11 cellular contexts compared by ENCODE assay signal in the genomic region with DNA sequence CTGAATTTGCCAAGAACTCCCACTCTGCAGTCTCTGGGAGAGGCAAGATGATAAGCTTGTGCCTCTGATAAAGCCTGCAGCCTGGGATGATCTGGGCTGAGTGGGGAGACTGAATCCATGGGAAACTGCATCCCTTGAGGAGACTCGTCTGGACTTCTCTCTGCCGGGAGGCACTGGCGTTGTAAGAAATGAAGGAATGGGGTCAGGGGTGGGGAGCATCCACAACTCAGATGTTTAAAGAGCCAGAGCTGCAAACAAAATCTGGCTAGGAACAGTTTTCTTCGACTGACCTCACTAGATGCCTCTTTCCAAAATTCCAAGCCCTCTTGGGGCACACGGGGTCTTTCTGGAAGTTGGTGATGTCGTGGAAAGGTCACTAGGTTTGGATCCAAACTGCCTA.
"Had no signal": no experiment of that assay in that cellular context is flagged by ENCODE, and none has a peak within 500 bp of the region (broad histone marks: within the 10 kb centered on the region; RNA-seq: fewer than 3 reads in every experiment).

No MANE protein-coding gene starts in this region.

- H3K4me3 ChIP-seq: upper lobe of right lung had no signal

- H3K9me3 ChIP-seq: upper lobe of right lung had no signal

- ATAC-seq: activated T-helper 17 cell treated with anti-CD3 and anti-CD28 coated beads, Interleukin-2, amount 50 U/mL, for 72 hours; left lobe of liver; stimulated activated effector memory CD8-positive, alpha-beta T cell treated with anti-CD3 and anti-CD28 coated beads, Interleukin-12 subunit alpha, Interleukin-12 subunit beta, amount 100 ng/mL, for 72 hours; upper lobe of right lung had no signal

- DNase-seq: activated CD4-positive, alpha-beta T cell treated with anti-CD3 and anti-CD28 coated beads, Interleukin-2, amount 50 U/mL, for 1 hour; activated naive CD4-positive, alpha-beta T cell treated with anti-CD3 and anti-CD28 coated beads for 36 hours; activated T-cell treated with anti-CD3 and anti-CD28 coated beads for 4 hours; cerebellar nuclear complex; glutamatergic neuron; upper lobe of right lung had no signal

- H3K36me3 Mint-ChIP-seq: stimulated activated effector memory CD8-positive, alpha-beta T cell treated with anti-CD3 and anti-CD28 coated beads, Interleukin-12 subunit alpha, Interleukin-12 subunit beta, amount 100 ng/mL, for 72 hours had no signal

- H3K27ac ChIP-seq: upper lobe of right lung had no signal

- H3K36me3 ChIP-seq: upper lobe of right lung had no signal

- H3K27ac Mint-ChIP-seq: activated naive CD4-positive, alpha-beta T cell treated with anti-CD3 and anti-CD28 coated beads for 36 hours; activated T-helper 17 cell treated with anti-CD3 and anti-CD28 coated beads, Interleukin-2, amount 50 U/mL, for 72 hours; dendritic cell treated with granulocyte-macrophage colony-stimulating factor and Interleukin-4, amounts not matched to agents 40 ng/mL and 50 ng/mL, for 4 days; stimulated activated effector memory CD8-positive, alpha-beta T cell treated with anti-CD3 and anti-CD28 coated beads, Interleukin-12 subunit alpha, Interleukin-12 subunit beta, amount 100 ng/mL, for 72 hours; T-helper 2 cell treated with Interferon-gamma antibody and Interleukin-4, amounts not matched to agents 5 μg/mL and 100 μg/mL, for 36 hours had no signal

- H3K4me1 Mint-ChIP-seq: activated T-helper 17 cell treated with anti-CD3 and anti-CD28 coated beads, Interleukin-2, amount 50 U/mL, for 72 hours had no signal

- H3K9me3 Mint-ChIP-seq: activated naive CD4-positive, alpha-beta T cell treated with anti-CD3 and anti-CD28 coated beads for 36 hours; activated T-helper 17 cell treated with anti-CD3 and anti-CD28 coated beads, Interleukin-2, amount 50 U/mL, for 72 hours; dendritic cell treated with granulocyte-macrophage colony-stimulating factor and Interleukin-4, amounts not matched to agents 40 ng/mL and 50 ng/mL, for 4 days; stimulated activated effector memory CD8-positive, alpha-beta T cell treated with anti-CD3 and anti-CD28 coated beads, Interleukin-12 subunit alpha, Interleukin-12 subunit beta, amount 100 ng/mL, for 72 hours; T-helper 2 cell treated with Interferon-gamma antibody and Interleukin-4, amounts not matched to agents 5 μg/mL and 100 μg/mL, for 36 hours had no signal

- H3K4me3 Mint-ChIP-seq: activated naive CD4-positive, alpha-beta T cell treated with anti-CD3 and anti-CD28 coated beads for 36 hours; activated T-helper 17 cell treated with anti-CD3 and anti-CD28 coated beads, Interleukin-2, amount 50 U/mL, for 72 hours; dendritic cell treated with granulocyte-macrophage colony-stimulating factor and Interleukin-4, amounts not matched to agents 40 ng/mL and 50 ng/mL, for 4 days; stimulated activated effector memory CD8-positive, alpha-beta T cell treated with anti-CD3 and anti-CD28 coated beads, Interleukin-12 subunit alpha, Interleukin-12 subunit beta, amount 100 ng/mL, for 72 hours; T-helper 2 cell treated with Interferon-gamma antibody and Interleukin-4, amounts not matched to agents 5 μg/mL and 100 μg/mL, for 36 hours had no signal

- H3K27me3 Mint-ChIP-seq: dendritic cell treated with granulocyte-macrophage colony-stimulating factor and Interleukin-4, amounts not matched to agents 40 ng/mL and 50 ng/mL, for 4 days had no signal
